26 cellular contexts compared by ENCODE assay signal in genomic region chr11:80826808-80827207, GRCh38.
"Had no signal": no experiment of that assay in that cellular context is flagged by ENCODE, and none has a peak within 500 bp of the region (broad histone marks: within the 10 kb centered on the region; RNA-seq: fewer than 3 reads in every experiment).

No MANE protein-coding gene starts in this region.

- H3K36me3 ChIP-seq: colonic mucosa, esophagus muscularis mucosa, esophagus squamous epithelium, gastrocnemius medialis, gastroesophageal sphincter, heart left ventricle, heart right ventricle had no signal

- DNase-seq: colonic mucosa; cortex of kidney; dermis blood vessel endothelial cell; dorsolateral prefrontal cortex; effector CD4-positive, alpha-beta T cell; effector CD8-positive, alpha-beta T cell; effector memory CD4-positive, alpha-beta T cell; effector memory CD8-positive, alpha-beta T cell; endodermal cell; erythroblast; esophagus squamous epithelium; foreskin fibroblast; foreskin keratinocyte; foreskin melanocyte; gastrocnemius medialis; glutamatergic neuron; head of caudate nucleus; heart left ventricle; heart right ventricle had no signal

- H3K27ac ChIP-seq: colonic mucosa, coronary artery, dorsolateral prefrontal cortex, epithelial cell of prostate, esophagus muscularis mucosa, esophagus squamous epithelium, foreskin keratinocyte, gastrocnemius medialis, gastroesophageal sphincter, heart left ventricle, heart right ventricle, hepatocyte had no signal

- H3K9me3 Mint-ChIP-seq: dendritic cell treated with granulocyte-macrophage colony-stimulating factor and Interleukin-4, amounts not matched to agents 40 ng/mL and 50 ng/mL, for 4 days; endodermal cell had no signal

- H3K4me1 ChIP-seq: colonic mucosa, esophagus muscularis mucosa, esophagus squamous epithelium, foreskin keratinocyte, gastrocnemius medialis, gastroesophageal sphincter, heart left ventricle, heart right ventricle had no signal

- H3K27ac Mint-ChIP-seq: dendritic cell treated with granulocyte-macrophage colony-stimulating factor and Interleukin-4, amounts not matched to agents 40 ng/mL and 50 ng/mL, for 4 days; effector memory CD8-positive, alpha-beta T cell; endodermal cell had no signal

- H3K4me3 Mint-ChIP-seq: dendritic cell treated with granulocyte-macrophage colony-stimulating factor and Interleukin-4, amounts not matched to agents 40 ng/mL and 50 ng/mL, for 4 days; effector memory CD8-positive, alpha-beta T cell; endodermal cell had no signal

- H3K27me3 Mint-ChIP-seq: dendritic cell treated with granulocyte-macrophage colony-stimulating factor and Interleukin-4, amounts not matched to agents 40 ng/mL and 50 ng/mL, for 4 days; effector memory CD8-positive, alpha-beta T cell had no signal

- H3K27me3 ChIP-seq: colonic mucosa, dorsolateral prefrontal cortex, esophagus muscularis mucosa, esophagus squamous epithelium, foreskin keratinocyte, gastrocnemius medialis, gastroesophageal sphincter, heart left ventricle, heart right ventricle, hepatocyte had no signal

- H3K9me3 ChIP-seq: colonic mucosa, esophagus muscularis mucosa, esophagus squamous epithelium, gastrocnemius medialis, gastroesophageal sphincter, heart left ventricle, heart right ventricle had no signal

- H2AFZ ChIP-seq: hepatocyte had no signal

- H3K4me3 ChIP-seq: colonic mucosa, coronary artery, dorsolateral prefrontal cortex, esophagus muscularis mucosa, esophagus squamous epithelium, gastrocnemius medialis, gastroesophageal sphincter, heart left ventricle, heart right ventricle, hepatocyte had no signal

- ATAC-seq: effector memory CD8-positive, alpha-beta T cell; esophagus mucosa; foreskin keratinocyte; gastrocnemius medialis; gastroesophageal sphincter; heart left ventricle; heart right ventricle had no signal

- H3K4me2 ChIP-seq: hepatocyte had no signal

- H3K79me2 ChIP-seq: hepatocyte had no signal
